31 cellular contexts compared by ENCODE assay signal in the genomic region with DNA sequence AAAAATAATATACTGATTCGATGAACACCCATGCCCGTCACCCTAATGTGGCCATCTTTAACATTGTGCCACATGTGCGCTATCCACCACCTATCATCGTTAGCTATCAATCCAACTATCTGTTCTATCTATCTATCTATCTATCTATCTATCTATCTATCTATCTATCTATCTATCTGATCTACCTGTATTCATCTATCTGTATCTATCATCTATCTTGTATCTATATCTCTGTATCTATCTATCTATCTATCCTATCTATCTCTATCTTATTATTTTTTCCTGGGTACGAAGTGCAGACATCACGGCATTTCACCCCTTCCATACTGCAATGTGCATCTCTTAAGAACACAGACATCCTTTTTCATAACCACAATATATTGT.
"Had no signal": no experiment of that assay in that cellular context is flagged by ENCODE, and none has a peak within 500 bp of the region (broad histone marks: within the 10 kb centered on the region; RNA-seq: fewer than 3 reads in every experiment).

No MANE protein-coding gene starts in this region.

- H3K27ac ChIP-seq: VCaP, WERI-Rb-1 had no signal

- FAIRE-seq: TTC549 had no signal

- DNase-seq: activated B cell treated with CpG ODN at 0.5 μM for 24 hours; activated CD4-positive, alpha-beta memory T cell treated with anti-CD3 and anti-CD28 coated beads for 36 hours; activated CD4-positive, alpha-beta memory T cell treated with anti-CD3 and anti-CD28 coated beads, Interleukin-2, amount 10 ng/mL, durations not matched to agents 7 days and 5 days; activated CD4-positive, alpha-beta T cell treated with anti-CD3 and anti-CD28 coated beads for 1 hour; activated CD4-positive, alpha-beta T cell treated with anti-CD3 and anti-CD28 coated beads for 36 hours; activated CD4-positive, alpha-beta T cell treated with anti-CD3 and anti-CD28 coated beads for 4 hours; activated CD4-positive, alpha-beta T cell treated with anti-CD3 and anti-CD28 coated beads for 48 hours; activated CD4-positive, alpha-beta T cell treated with anti-CD3 and anti-CD28 coated beads, Interleukin-2, amount 10 ng/mL, durations not matched to agents 24 days and 14 days; activated CD4-positive, alpha-beta T cell treated with anti-CD3 and anti-CD28 coated beads, Interleukin-2, amount 10 ng/mL, durations not matched to agents 7 days and 5 days; activated CD4-positive, alpha-beta T cell treated with anti-CD3 and anti-CD28 coated beads, Interleukin-2, amount 50 U/mL, for 1 hour; activated CD4-positive, alpha-beta T cell treated with anti-CD3 and anti-CD28 coated beads, Interleukin-2, amount 50 U/mL, for 4 hours; activated CD4-positive, alpha-beta T cell treated with anti-CD3 and anti-CD28 coated beads, Interleukin-2, amount 50 U/mL, for 48 hours; activated CD4-positive, CD25-positive, alpha-beta regulatory T cell; activated CD4-positive, CD25-positive, alpha-beta regulatory T cell treated with anti-CD3 and anti-CD28 coated beads, Interleukin-2, amount 50 U/mL, for 72 hours; activated CD8-positive, alpha-beta memory T cell treated with anti-CD3 and anti-CD28 coated beads for 24 hours; activated CD8-positive, alpha-beta memory T cell treated with anti-CD3 and anti-CD28 coated beads, Interleukin-2, amount 10 ng/mL, durations not matched to agents 7 days and 5 days; activated CD8-positive, alpha-beta memory T cell treated with anti-CD3 and anti-CD28 coated beads, Interleukin-2, amount 50 U/mL, for 4 hours; activated CD8-positive, alpha-beta memory T cell treated with anti-CD3 and anti-CD28 coated beads, Interleukin-2, amount 50 U/mL, for 48 hours; activated CD8-positive, alpha-beta T cell treated with anti-CD3 and anti-CD28 coated beads for 36 hours; activated CD8-positive, alpha-beta T cell treated with anti-CD3 and anti-CD28 coated beads, Interleukin-2, amount 10 ng/mL, durations not matched to agents 7 days and 5 days; activated T-cell treated with anti-CD3 and anti-CD28 coated beads for 4 hours; activated T-cell treated with anti-CD3 and anti-CD28 coated beads, Interleukin-2, amount 50 U/mL, for 1 hour; T-helper 1 cell; T-helper 17 cell; T-helper 2 cell; T-helper 9 cell; T1000; WERI-Rb-1 had no signal

- ATAC-seq: activated CD4-positive, alpha-beta T cell treated with anti-CD3 and anti-CD28 coated beads for 36 hours; activated CD4-positive, CD25-positive, alpha-beta regulatory T cell treated with anti-CD3 and anti-CD28 coated beads, Interleukin-2, amount 50 U/mL, for 24 hours; activated CD8-positive, alpha-beta memory T cell treated with anti-CD3 and anti-CD28 coated beads, Interleukin-2, amount 10 ng/mL, durations not matched to agents 7 days and 5 days; activated CD8-positive, alpha-beta T cell treated with anti-CD3 and anti-CD28 coated beads for 36 hours; activated CD8-positive, alpha-beta T cell treated with anti-CD3 and anti-CD28 coated beads, Interleukin-2, amount 10 ng/mL, durations not matched to agents 7 days and 5 days; T-helper 17 cell had no signal

- H3K36me3 ChIP-seq: WERI-Rb-1 had no signal
